ENCODE assay signal across 16 cellular contexts in genomic region chr5:133635051-133635450, GRCh38. TPM values are rescaled to one million over a fixed set of nuclear protein-coding genes. Genes with fewer than 3 reads are reported as not detected.
A peak's percentile ranks its signal among the peaks of the same experiment; 100 is the strongest.
DNase-seq lines count a peak whose midpoint lies in the region; ATAC-seq, FAIRE-seq and TF ChIP-seq lines count a peak whose summit lies in the region.
"Had no signal": no experiment of that assay in that cellular context is flagged by ENCODE, and none has a peak within 500 bp of the region (broad histone marks: within the 10 kb centered on the region; RNA-seq: fewer than 3 reads in every experiment).

No MANE protein-coding gene starts in this region.

- no peak overlapping the region for H3K4me2 ChIP-seq in astrocyte (ENCODE audit: low read length)
- H3K4me2 ChIP-seq: BLaER1 had no signal

- H3K9me3 ChIP-seq in astrocyte (ENCODE audit: insufficient read depth, low read depth, low read length) = no peaks in the 10 kb centered on the region

- no peaks in the 10 kb centered on the region for H3K79me2 ChIP-seq in astrocyte (ENCODE audit: insufficient read depth, low read length)

- no peaks in the 10 kb centered on the region for H4K20me1 ChIP-seq in astrocyte (ENCODE audit: insufficient read depth, low read length)
- H4K20me1 ChIP-seq: BLaER1 had no signal

- FAIRE-seq in astrocyte (lab: Jason Lieb, UNC) = peak; percentile 17

- H3K4me1 Mint-ChIP-seq in HFFc6 (ENCODE audit: low read depth) (no peaks in the 10 kb centered on the region), astrocyte (ENCODE audit: low read depth, unreplicated experiment) (peaks cover 6% of the 10 kb centered on the region)

- DNase-seq in AG20443 (ENCODE audit: low spot score) = peak; percentile 16
- DNase-seq in HFFc6 = peak; percentile 26
- peak; percentile 47 for DNase-seq in astrocyte (ENCODE audit: low read depth)
- DNase-seq in iPS-NIHi7 (ENCODE audit: extremely low spot score) = peak; percentile 49
- no peak for DNase-seq in amniotic stem cell (lab: John Stamatoyannopoulos, UW)
- no peak for DNase-seq in caudate nucleus (lab: John Stamatoyannopoulos, UW)
- DNase-seq: activated T-cell treated with anti-CD3 and anti-CD28 coated beads, Interleukin-2, amount 50 U/mL, for 24 hours; NCI-H2029; stimulated activated CD4-positive, alpha-beta T cell treated with anti-CD3 and anti-CD28 coated beads, Interleukin-2, amount 100 ng/mL, for 24 hours; stimulated activated naive CD4-positive, alpha-beta T cell had no signal

- H3K27me3 ChIP-seq in astrocyte (ENCODE audit: insufficient read depth, low read length) = peaks cover 2% of the 10 kb centered on the region
- H3K27me3 ChIP-seq: BLaER1, cardiac muscle cell had no signal

- H3K4me3 Mint-ChIP-seq in HFFc6 = no peak overlapping the region
- H3K4me3 Mint-ChIP-seq in astrocyte (ENCODE audit: unreplicated experiment) = no peak overlapping the region
- H3K4me3 Mint-ChIP-seq: activated T-cell treated with anti-CD3 and anti-CD28 coated beads, Interleukin-2, amount 50 U/mL, for 24 hours had no signal

- no peaks in the 10 kb centered on the region for H3K9me3 Mint-ChIP-seq in HFFc6
- no peaks in the 10 kb centered on the region for H3K9me3 Mint-ChIP-seq in astrocyte (ENCODE audit: unreplicated experiment)

- H3K27me3 Mint-ChIP-seq in HFFc6 (ENCODE audit: insufficient read depth) (peaks cover 3% of the 10 kb centered on the region; the same call in 1 of the 2 replicates), astrocyte (ENCODE audit: low read depth, unreplicated experiment) (peaks cover 32% of the 10 kb centered on the region)

- H3K36me3 Mint-ChIP-seq in HFFc6 (ENCODE audit: low read depth) = no peaks in the 10 kb centered on the region
- no peaks in the 10 kb centered on the region for H3K36me3 Mint-ChIP-seq in astrocyte (ENCODE audit: low read depth, unreplicated experiment)

- H3K4me3 ChIP-seq in astrocyte (ENCODE audit: insufficient read depth, low read depth, low read length) = no peak overlapping the region
- H3K4me3 ChIP-seq: BLaER1, cardiac muscle cell had no signal

- H3K4me1 ChIP-seq in astrocyte (ENCODE audit: insufficient read depth, low read length) = no peaks in the 10 kb centered on the region
- H3K4me1 ChIP-seq: BLaER1 had no signal

- TF ChIP-seq CTCF in HFFc6 (IDR thresholded peaks at IDR 0.05) (no peak), astrocyte (IDR thresholded peaks at IDR 0.05; ENCODE audit: insufficient read depth, low read depth, low read length) (no peak)

- H3K36me3 ChIP-seq in astrocyte (ENCODE audit: insufficient read depth, low read length) = no peaks in the 10 kb centered on the region
- H3K36me3 ChIP-seq: BLaER1, cardiac muscle cell had no signal

- H2AFZ ChIP-seq in astrocyte (ENCODE audit: low read depth, low read length) = no peak overlapping the region

- ATAC-seq in GM18867 (IDR thresholded peaks at IDR 0.05; ENCODE audit: unreplicated experiment) (no peak), HG03025 (IDR thresholded peaks at IDR 0.05; ENCODE audit: low FRiP score, unreplicated experiment) (no peak)

- H3K27ac ChIP-seq in astrocyte (ENCODE audit: low read depth, low read length) (no peak overlapping the region), caudate nucleus (ENCODE audit: low read depth, low read length) (no peak overlapping the region)
- H3K27ac ChIP-seq: BLaER1, cardiac muscle cell had no signal

- H3K27ac Mint-ChIP-seq in HFFc6 (no peak overlapping the region), astrocyte (ENCODE audit: unreplicated experiment) (no peak overlapping the region)
- H3K27ac Mint-ChIP-seq: activated T-cell treated with anti-CD3 and anti-CD28 coated beads, Interleukin-2, amount 50 U/mL, for 24 hours; progenitor cell of endocrine pancreas had no signal

- no peak overlapping the region for H3K9ac ChIP-seq in astrocyte (ENCODE audit: low read length)
- H3K9ac ChIP-seq: BLaER1 had no signal

RNA-seq across cellular contexts. Expression of gene FSTL4, which starts 22.7 kb away (rescaled TPM):
- total RNA-seq in HFFc6 (2021; fragmentation: NEBNext Ultra II Directional; extraction: Animal tissue kit (Norgen Biotek cat#: 25700)) = not detected
- total RNA-seq in astrocyte = not detected in 2 replicates
- total RNA-seq: T-helper 1 cell treated with Interleukin-12 subunit alpha and Interleukin-12 subunit beta and Interleukin-4 antibody, amounts not matched to agents 30 ng/mL and 1 ng/mL, for 36 hours had no signal

Comparison
In these comparisons a context has a peak if more than half of its experiments do, and no peak if none do; other contexts are left out.
1. DNase-seq: peak in AG20443 (single experiment), HFFc6 (single experiment), astrocyte (single experiment) and iPS-NIHi7 (single experiment); none in amniotic stem cell (single experiment) and caudate nucleus (0 of 61).